Comparison of ENCODE assay signal across 10 cellular contexts in the genomic region with DNA sequence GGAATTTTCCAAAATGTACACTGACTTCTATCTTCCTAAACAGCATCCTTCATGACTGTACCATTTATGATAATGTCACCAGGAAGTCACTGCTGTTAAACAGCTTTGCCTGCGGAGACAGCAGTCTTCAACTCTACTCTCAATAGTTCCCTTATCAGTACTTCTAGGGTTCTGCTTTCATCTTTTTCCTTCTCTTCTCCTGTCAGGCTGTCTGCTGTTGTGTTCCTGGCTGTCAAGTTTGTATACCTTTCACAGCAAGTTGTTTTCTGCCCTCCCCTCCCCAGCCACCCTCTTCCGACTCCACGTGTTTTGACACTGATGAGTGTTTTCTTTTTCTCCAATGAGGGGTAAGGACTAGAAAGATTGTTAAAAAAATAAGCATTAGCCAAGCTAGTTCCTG. TPM values are rescaled to one million over a fixed set of nuclear protein-coding genes. Genes with fewer than 3 reads are reported as not detected.
DNase-seq lines count a peak whose midpoint lies in the region; ATAC-seq and TF ChIP-seq lines count a peak whose summit lies in the region.
"Had no signal": no experiment of that assay in that cellular context is flagged by ENCODE, and none has a peak within 500 bp of the region (broad histone marks: within the 10 kb centered on the region; RNA-seq: fewer than 3 reads in every experiment).

No MANE protein-coding gene starts in this region.

- H3K23ac ChIP-seq in IMR-90 (ENCODE audit: low read depth, low read length), result peak overlapping the region; percentile 63; the same call in 1 of the 2 replicates

- H3K18ac ChIP-seq in IMR-90 (ENCODE audit: low read depth, low read length), result no peak overlapping the region

- dilution Hi-C loops in IMR-90 (cut with HindIII; ENCODE audit: low sequenced_read_pairs, unreplicated experiment), result no loop called here

- no peak overlapping the region for H4K91ac ChIP-seq in IMR-90 (ENCODE audit: insufficient read depth, low read depth, low read length)

- intact Hi-C loops in CD4-positive, alpha-beta memory T cell (cut with micrococcal nuclease), result no loop called here
- intact Hi-C loops in IMR-90 (cut with micrococcal nuclease), result no loop called here
- intact Hi-C loops in activated CD8-positive, alpha-beta T cell treated with anti-CD3 and anti-CD28 coated beads for 36 hours (cut with micrococcal nuclease), result no loop called here

- peaks cover 13% of the 10 kb centered on the region for H3K9me1 ChIP-seq in IMR-90 (ENCODE audit: insufficient read depth, low read length)

- H3K4me1 Mint-ChIP-seq in CD4-positive, alpha-beta memory T cell, result peaks cover 33 to 75% (median 48%) of the 10 kb centered on the region in 4 donors
- peaks cover 51% of the 10 kb centered on the region for H3K4me1 Mint-ChIP-seq in activated CD8-positive, alpha-beta T cell treated with anti-CD3 and anti-CD28 coated beads for 36 hours (ENCODE audit: low read depth)

- H2BK20ac ChIP-seq in IMR-90 (ENCODE audit: low read depth, low read length), result no peak overlapping the region

- H3K4me1 ChIP-seq in CD4-positive, alpha-beta memory T cell (ENCODE audit: insufficient read depth, low read length), result peaks cover 55% of the 10 kb centered on the region
- H3K4me1 ChIP-seq in IMR-90 (ENCODE audit: control insufficient read depth, insufficient read depth, low read length) (peaks cover 4% of the 10 kb centered on the region), mucosa of stomach (ENCODE audit: control insufficient read depth, insufficient read depth, low read length) (no peaks in the 10 kb centered on the region)

- H2BK120ac ChIP-seq in IMR-90 (ENCODE audit: low read depth, low read length), result no peak overlapping the region

- no peaks in the 10 kb centered on the region for H3K27me3 ChIP-seq in CD4-positive, alpha-beta memory T cell (ENCODE audit: insufficient read depth, low read length)
- H3K27me3 ChIP-seq in IMR-90 (ENCODE audit: control insufficient read depth, insufficient read depth, low read length) (no peaks in the 10 kb centered on the region), mucosa of stomach (ENCODE audit: control insufficient read depth, insufficient read depth, low read length) (no peaks in the 10 kb centered on the region)

- TF ChIP-seq CTCF in IMR-90 (conservative IDR thresholded peaks at IDR 0.05; ENCODE audit: low read depth, low read length), result no peak
- TF ChIP-seq CTCF in activated CD8-positive, alpha-beta T cell treated with anti-CD3 and anti-CD28 coated beads for 36 hours (IDR thresholded peaks at IDR 0.05), result no peak

- no peak for TF ChIP-seq POLR2A in IMR-90 (IDR thresholded peaks at IDR 0.05; ENCODE audit: low read depth, low read length)

- H3K27me3 Mint-ChIP-seq in CD4-positive, alpha-beta memory T cell, result no peaks in the 10 kb centered on the region
- H3K27me3 Mint-ChIP-seq in activated CD8-positive, alpha-beta T cell treated with anti-CD3 and anti-CD28 coated beads for 36 hours, result no peaks in the 10 kb centered on the region

- peak overlapping the region; percentile 57 for H3K4me2 ChIP-seq in IMR-90 (ENCODE audit: low read depth, low read length)

- CTCF ChIA-PET in CD4-positive, alpha-beta memory T cell (lab: Charles Lee; ENCODE audit: partially characterized antibody), result no interaction called here
- CTCF ChIA-PET in IMR-90 (lab: Yijun Ruan, JAX), result interaction anchor here (0.6 kb wide), 1 partner anchor 53 kb away, joined by 3 read pairs; no protein-coding TSS in a partner anchor
- CTCF ChIA-PET in activated CD8-positive, alpha-beta T cell treated with anti-CD3 and anti-CD28 coated beads for 36 hours (lab: Charles Lee), result interaction anchor here (0.9 kb wide), 1 partner anchor 35 kb away, joined by 4 read pairs; no protein-coding TSS in a partner anchor

- WGBS in IMR-90 (ENCODE audit: extremely low coverage in 2 of 2, insufficient read length in 1 of 2), 2 experiments, result no CpG with 5 or more reads among the region's 3 CpGs

- TF ChIP-seq RAD21 in IMR-90 (IDR thresholded peaks at IDR 0.05; ENCODE audit: low read length), result no peak

- H3K79me1 ChIP-seq in IMR-90 (ENCODE audit: low read depth in 1 of 2, low read length in 2 of 2), result peaks cover 27 to 50% of the 10 kb centered on the region in 2 experiments

- no peak overlapping the region for H4K5ac ChIP-seq in IMR-90 (ENCODE audit: low read depth, low read length)

- peak overlapping the region in 6 of 7 donors; percentile 39 to 92 (median 52) for H3K27ac Mint-ChIP-seq in CD4-positive, alpha-beta memory T cell
- H3K27ac Mint-ChIP-seq in activated CD8-positive, alpha-beta T cell treated with anti-CD3 and anti-CD28 coated beads for 36 hours, result no peak overlapping the region

- no TSS peak for BruUV-seq in IMR-90 (replicated peaks; lab: Mats Ljungman, UMichigan)

- peaks cover 37 to 58% of the 10 kb centered on the region in 2 donors for H3K36me3 Mint-ChIP-seq in CD4-positive, alpha-beta memory T cell
- H3K36me3 Mint-ChIP-seq in activated CD8-positive, alpha-beta T cell treated with anti-CD3 and anti-CD28 coated beads for 36 hours (ENCODE audit: low read depth), result peaks cover 53% of the 10 kb centered on the region

- 0 out of 2 replicates have a peak overlapping the region, but pooled peaks have one; percentile 5 for H2AK5ac ChIP-seq in IMR-90 (ENCODE audit: low read depth, low read length)

- peaks cover 7% of the 10 kb centered on the region; the same call in 1 of the 2 replicates for H4K20me1 ChIP-seq in IMR-90 (ENCODE audit: insufficient read depth, low read length)

- no peak overlapping the region for H3K9ac ChIP-seq in IMR-90 (ENCODE audit: low read depth, low read length)
- peak overlapping the region; percentile 4 for H3K9ac ChIP-seq in mucosa of stomach (ENCODE audit: low read length)

- H2BK5ac ChIP-seq in IMR-90 (ENCODE audit: low read depth, low read length, poor library complexity, severe bottlenecking), result no peak overlapping the region

- ATAC-seq in IMR-90 (ENCODE audit: low read depth) (no peak), GM21786 (IDR thresholded peaks at IDR 0.05; ENCODE audit: unreplicated experiment) (no peak)
- no peak for ATAC-seq in activated CD8-positive, alpha-beta T cell treated with anti-CD3 and anti-CD28 coated beads for 36 hours

- no peak overlapping the region for H2AK9ac ChIP-seq in IMR-90 (replicated peaks; ENCODE audit: low read depth, low read length, poor library complexity)

- no peaks in the 10 kb centered on the region for H3K9me3 ChIP-seq in CD4-positive, alpha-beta memory T cell (ENCODE audit: control insufficient read depth in 1 of 2, low read length in 2 of 2)
- H3K9me3 ChIP-seq in IMR-90 (ENCODE audit: control insufficient read depth, insufficient read depth, low read length), result no peaks in the 10 kb centered on the region
- H3K9me3 ChIP-seq in mucosa of stomach (ENCODE audit: control insufficient read depth, low read length), result no peaks in the 10 kb centered on the region

- H3K4me3 Mint-ChIP-seq in CD4-positive, alpha-beta memory T cell, result peak overlapping the region in 7 of 8 donors; percentile 20 to 77 (median 43)
- peak overlapping the region; percentile 22 for H3K4me3 Mint-ChIP-seq in activated CD8-positive, alpha-beta T cell treated with anti-CD3 and anti-CD28 coated beads for 36 hours

- POLR2A ChIA-PET in CD4-positive, alpha-beta memory T cell (lab: Charles Lee; ENCODE audit: partially characterized antibody), result interaction anchor here (0.5 kb wide), 1 partner anchor 35 kb away, joined by 4 read pairs; no protein-coding TSS in a partner anchor
- POLR2A ChIA-PET in IMR-90 (lab: Charles Lee; ENCODE audit: unreplicated experiment), result no interaction called here
- POLR2A ChIA-PET in activated CD8-positive, alpha-beta T cell treated with anti-CD3 and anti-CD28 coated beads for 36 hours (lab: Charles Lee), result interaction anchor here (0.7 to 1.3 kb wide), 2 partner anchors 10 to 29 kb away, joined by 3 to 5 read pairs; no protein-coding TSS in a partner anchor

- H3K4me3 ChIP-seq in CD4-positive, alpha-beta memory T cell (ENCODE audit: low read length in 2 of 2), result no peak overlapping the region
- H3K4me3 ChIP-seq in IMR-90 (ENCODE audit: insufficient read depth, low read depth, low read length), result no peak overlapping the region
- no peak overlapping the region for H3K4me3 ChIP-seq in mucosa of stomach (ENCODE audit: low read length)

- peaks cover 20% of the 10 kb centered on the region for H3K36me3 ChIP-seq in CD4-positive, alpha-beta memory T cell (ENCODE audit: insufficient read depth, low read length)
- H3K36me3 ChIP-seq in IMR-90 (ENCODE audit: control insufficient read depth, insufficient read depth, low read length), result peaks cover 23% of the 10 kb centered on the region
- peaks cover 3% of the 10 kb centered on the region for H3K36me3 ChIP-seq in mucosa of stomach (ENCODE audit: control insufficient read depth, insufficient read depth, low read length)

- no peak overlapping the region for H2AFZ ChIP-seq in IMR-90 (replicated peaks; ENCODE audit: low read length, poor library complexity)

- no peak overlapping the region for H3K4ac ChIP-seq in IMR-90 (ENCODE audit: low read depth, low read length)

- no peak overlapping the region for H3K27ac ChIP-seq in CD4-positive, alpha-beta memory T cell (ENCODE audit: low read depth, low read length)
- peak overlapping the region; percentile 14; the same call in 1 of the 2 replicates for H3K27ac ChIP-seq in IMR-90 (ENCODE audit: insufficient read depth, low read length)

- DNase-seq in CD4-positive, alpha-beta memory T cell, result no peak
- DNase-seq in IMR-90 (peak; percentile 23), NCI-H526 treated with DMSO at 0.1 percent for 48 hours (lab: John Stamatoyannopoulos, UW) (no peak), NCI-H510A (lab: John Stamatoyannopoulos, UW) (no peak)
- no peak for DNase-seq in activated CD8-positive, alpha-beta T cell treated with anti-CD3 and anti-CD28 coated beads for 36 hours
- DNase-seq in activated CD4-positive, CD25-positive, alpha-beta regulatory T cell treated with anti-CD3 and anti-CD28 coated beads, Interleukin-2, amount 50 U/mL, for 72 hours, result no peak
- DNase-seq: effector memory CD4-positive, alpha-beta T cell; stimulated activated CD8-positive, alpha-beta memory T cell treated with anti-CD3 and anti-CD28 coated beads, Interleukin-4, amount 100 ng/mL, for 48 hours had no signal

- H3K9me3 Mint-ChIP-seq in CD4-positive, alpha-beta memory T cell, result no peaks in the 10 kb centered on the region
- no peaks in the 10 kb centered on the region for H3K9me3 Mint-ChIP-seq in activated CD8-positive, alpha-beta T cell treated with anti-CD3 and anti-CD28 coated beads for 36 hours

- 0 out of 2 replicates have a peak overlapping the region, but pooled peaks have one; percentile 31 for H3K14ac ChIP-seq in IMR-90 (replicated peaks; ENCODE audit: low read depth, low read length)

- no peak overlapping the region for H3K56ac ChIP-seq in IMR-90 (ENCODE audit: extremely low read depth, insufficient read depth, low read length)

- in situ Hi-C loops in IMR-90 (cut with MboI; ENCODE audit: low sequenced_read_pairs), result no loop called here

- no peak overlapping the region for H4K8ac ChIP-seq in IMR-90 (ENCODE audit: low read depth in 2 of 2, low read length in 2 of 2)

- H2BK15ac ChIP-seq in IMR-90 (ENCODE audit: low read depth, low read length), result no peak overlapping the region

RNA-seq across cellular contexts. Expression of a gene that starts 2.2 kb away (rescaled TPM):
- 10 to 100 TPM; 85.9 to 91.2 TPM for total RNA-seq in CD4-positive, alpha-beta memory T cell
- 10 to 100 TPM; 11.2 to 34.5 TPM for polyA plus RNA-seq in CD4-positive, alpha-beta memory T cell
- 11.7 and 17.5 TPM in 2 replicates for total RNA-seq in IMR-90 (2012; rRNA removed)
- 47.2 and 51.6 TPM in 2 replicates for polyA plus RNA-seq in IMR-90 (2012; rRNA removed)
- polyA plus RNA-seq in IMR-90 (2012; cell fraction: cytosol; rRNA removed), result 16.1 and 25.1 TPM in 2 replicates
- 42.5 and 154 TPM in 2 replicates for polyA plus RNA-seq in IMR-90 (2012; cell fraction: nucleus; rRNA removed; ENCODE audit: low replicate concordance)
- 10 to 100 TPM; 36.7 TPM for total RNA-seq in activated CD8-positive, alpha-beta T cell treated with anti-CD3 and anti-CD28 coated beads for 36 hours

RNA-seq across cellular contexts. Expression of a gene that starts 30.7 kb away (rescaled TPM):
- 10 to 100 TPM; 24.0 to 25.1 TPM for total RNA-seq in CD4-positive, alpha-beta memory T cell
- 1 to 10 TPM; 5.4 to 8.6 TPM for polyA plus RNA-seq in CD4-positive, alpha-beta memory T cell
- total RNA-seq in IMR-90 (2012; rRNA removed), result 13.3 and 16.4 TPM in 2 replicates
- 32.7 and 33.8 TPM in 2 replicates for polyA plus RNA-seq in IMR-90 (2012; rRNA removed)
- 25.1 and 35.4 TPM in 2 replicates for polyA plus RNA-seq in IMR-90 (2012; cell fraction: cytosol; rRNA removed)
- 12.0 and 20.6 TPM in 2 replicates for polyA plus RNA-seq in IMR-90 (2012; cell fraction: nucleus; rRNA removed; ENCODE audit: low replicate concordance)
- 10 to 100 TPM; 33.9 to 34.7 TPM for total RNA-seq in activated CD8-positive, alpha-beta T cell treated with anti-CD3 and anti-CD28 coated beads for 36 hours

RNA-seq across cellular contexts. Expression of a gene that starts 48.9 kb away (rescaled TPM):
- 10 to 100 TPM; 86.0 to 87.9 TPM for total RNA-seq in CD4-positive, alpha-beta memory T cell
- polyA plus RNA-seq in CD4-positive, alpha-beta memory T cell, result 10 to 100 TPM; 12.9 to 21.5 TPM
- 41.6 and 52.8 TPM in 2 replicates for total RNA-seq in IMR-90 (2012; rRNA removed)
- 56.2 and 66.6 TPM in 2 replicates for polyA plus RNA-seq in IMR-90 (2012; rRNA removed)
- polyA plus RNA-seq in IMR-90 (2012; cell fraction: cytosol; rRNA removed), result 21.1 and 24.5 TPM in 2 replicates
- polyA plus RNA-seq in IMR-90 (2012; cell fraction: nucleus; rRNA removed; ENCODE audit: low replicate concordance), result 32.5 and 200 TPM in 2 replicates
- 10 to 100 TPM; 72.5 to 76.0 TPM for total RNA-seq in activated CD8-positive, alpha-beta T cell treated with anti-CD3 and anti-CD28 coated beads for 36 hours
